In genomic region chr12:94575645-94576393, GRCh38 we compare ENCODE assay signal across 20 cellular contexts.
"Had no signal": no experiment of that assay in that cellular context is flagged by ENCODE, and none has a peak within 500 bp of the region (broad histone marks: within the 10 kb centered on the region; RNA-seq: fewer than 3 reads in every experiment).

No MANE protein-coding gene starts in this region.

- H3K9ac ChIP-seq: parathyroid adenoma had no signal

- H3K9me3 ChIP-seq: gastrocnemius medialis, heart left ventricle, tibial nerve had no signal

- ATAC-seq: activated CD4-positive, CD25-positive, alpha-beta regulatory T cell treated with anti-CD3 and anti-CD28 coated beads, Interleukin-2, amount 50 U/mL, for 24 hours; activated CD8-positive, alpha-beta T cell treated with anti-CD3 and anti-CD28 coated beads, Interleukin-2, amount 10 ng/mL, durations not matched to agents 7 days and 5 days; activated T-cell treated with anti-CD3 and anti-CD28 coated beads, Interleukin-2, amount 50 U/mL, for 4 hours; gastrocnemius medialis; heart left ventricle; naive thymus-derived CD4-positive, alpha-beta T cell had no signal

- H3K27me3 ChIP-seq: brain microvascular endothelial cell, gastrocnemius medialis, heart left ventricle, tibial nerve had no signal

- H2AFZ ChIP-seq: parathyroid adenoma had no signal

- H3K4me1 ChIP-seq: gastrocnemius medialis, parathyroid adenoma had no signal

- H3K36me3 ChIP-seq: brain microvascular endothelial cell had no signal

- H3K27ac ChIP-seq: brain microvascular endothelial cell, gastrocnemius medialis, heart left ventricle, parathyroid adenoma, tibial nerve had no signal

- DNase-seq: activated CD4-positive, alpha-beta T cell treated with anti-CD3 and anti-CD28 coated beads, Interleukin-2, amount 10 ng/mL, durations not matched to agents 7 days and 5 days; activated CD8-positive, alpha-beta memory T cell treated with anti-CD3 and anti-CD28 coated beads, Interleukin-2, amount 50 U/mL, for 4 hours; activated CD8-positive, alpha-beta T cell treated with anti-CD3 and anti-CD28 coated beads, Interleukin-2, amount 10 ng/mL, durations not matched to agents 7 days and 5 days; activated effector memory CD4-positive, alpha-beta T cell treated with Interleukin-2 at 50 U/mL for 16 hours; activated naive CD4-positive, alpha-beta T cell treated with anti-CD3 and anti-CD28 coated beads, Interleukin-2, amount 50 U/mL, for 16 hours; activated T-cell treated with anti-CD3 and anti-CD28 coated beads, Interleukin-2, amount 50 U/mL, for 4 hours; aorta; brain microvascular endothelial cell; central memory CD4-positive, alpha-beta T cell; dorsolateral prefrontal cortex; erythroblast; gastrocnemius medialis; heart left ventricle; mesenchymal stem cell; naive thymus-derived CD4-positive, alpha-beta T cell; stimulated activated CD4-positive, alpha-beta T cell treated with anti-CD3 and anti-CD28 coated beads, Interleukin-2, amount 100 ng/mL, for 24 hours; stimulated activated naive CD4-positive, alpha-beta T cell treated with Interleukin-2 at 50 U/mL for 16 hours had no signal

- H3K4me3 ChIP-seq: dorsolateral prefrontal cortex, gastrocnemius medialis, heart left ventricle, tibial nerve had no signal
